8 cellular contexts compared by ENCODE assay signal in the genomic region with DNA sequence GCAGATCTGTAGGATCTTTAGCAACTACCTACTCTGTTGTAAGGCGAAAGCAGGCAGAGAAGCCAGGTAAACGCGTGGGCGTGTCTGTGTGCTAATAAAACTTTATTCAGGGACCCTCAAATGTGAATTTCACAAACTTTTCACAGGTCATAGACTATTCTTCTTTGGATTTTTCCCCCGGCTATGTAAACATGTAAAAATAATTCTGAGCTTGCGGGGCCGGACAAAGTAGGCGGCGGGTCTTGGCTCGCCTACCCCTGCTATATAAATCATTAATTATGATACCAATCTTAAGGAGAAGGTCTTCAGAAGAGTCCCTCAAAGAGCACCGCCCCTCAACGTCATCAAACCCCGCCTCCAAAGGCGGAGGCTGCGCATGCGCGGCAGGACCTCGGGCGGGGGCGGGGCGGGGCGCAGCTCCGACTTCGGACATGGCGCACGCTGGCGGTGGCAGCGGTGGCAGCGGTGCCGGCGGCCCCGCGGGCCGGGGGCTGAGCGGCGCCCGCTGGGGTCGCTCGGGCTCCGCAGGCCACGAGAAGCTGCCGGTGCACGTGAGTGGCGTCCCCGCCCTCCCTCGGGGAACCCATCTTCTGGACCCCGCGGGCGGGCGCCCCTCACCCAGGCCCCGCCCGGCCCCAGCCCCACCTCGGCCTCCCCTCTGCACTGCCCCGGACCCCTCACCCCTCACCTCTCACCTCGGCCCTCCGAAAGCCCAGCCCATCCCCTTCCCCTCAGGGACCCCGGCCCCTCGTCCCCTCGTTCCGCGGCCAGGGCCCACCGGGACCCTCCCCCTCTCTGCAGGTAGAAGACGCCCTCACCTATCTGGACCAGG. TPM values are rescaled to one million over a fixed set of nuclear protein-coding genes. Genes with fewer than 3 reads are reported as not detected.
A peak's percentile ranks its signal among the peaks of the same experiment; 100 is the strongest.
DNase-seq lines count a peak whose midpoint lies in the region; ATAC-seq, FAIRE-seq and TF ChIP-seq lines count a peak whose summit lies in the region.

TSS of gene SIN3B (plus strand) at position 409 of the 832 bp plus-strand sequence. CDS start at position 432, 23 bp downstream.

- no peak for TF ChIP-seq RAD21 in Ishikawa (IDR thresholded peaks at IDR 0.05; ENCODE audit: low read depth)

- peak within 1 kb of the TSS; percentile 70 for H3K27ac Mint-ChIP-seq in activated T-cell treated with anti-CD3 and anti-CD28 coated beads, Interleukin-2, amount 50 U/mL, for 72 hours

- H3K36me3 Mint-ChIP-seq in activated T-cell treated with anti-CD3 and anti-CD28 coated beads, Interleukin-2, amount 50 U/mL, for 72 hours (ENCODE audit: insufficient read depth in 2 of 2) = peaks cover 2 to 11% of the 10 kb centered on the region in 2 donors

- H3K27me3 Mint-ChIP-seq in activated T-cell treated with anti-CD3 and anti-CD28 coated beads, Interleukin-2, amount 50 U/mL, for 72 hours (ENCODE audit: low read depth) = peaks cover 28% of the 10 kb centered on the region

- H3K27me3 ChIP-seq in mucosa of stomach (ENCODE audit: control insufficient read depth, insufficient read depth, low read length) = no peaks in the 10 kb centered on the region

- no peak for FAIRE-seq in RCC 7860 (lab: Jason Lieb, UNC)

- ATAC-seq in GM18517 (IDR thresholded peaks at IDR 0.05; ENCODE audit: unreplicated experiment) (peak; percentile 49), esophagus mucosa (peak; percentile 83)
- ATAC-seq in activated T-cell treated with anti-CD3 and anti-CD28 coated beads, Interleukin-2, amount 50 U/mL, for 72 hours (replicated peaks in 1 of 2) = peak; percentile 90 to 94

- peak within 1 kb of the TSS; percentile 75 for H3K4me3 ChIP-seq in mucosa of stomach (ENCODE audit: low read length)

- no peak for TF ChIP-seq EP300 in Ishikawa (IDR thresholded peaks at IDR 0.05; ENCODE audit: borderline replicate concordance)

- H3K4me1 Mint-ChIP-seq in activated T-cell treated with anti-CD3 and anti-CD28 coated beads, Interleukin-2, amount 50 U/mL, for 72 hours (ENCODE audit: low read depth) = peaks cover 47% of the 10 kb centered on the region

- peaks cover 30% of the 10 kb centered on the region for H3K4me1 ChIP-seq in mucosa of stomach (ENCODE audit: control insufficient read depth, insufficient read depth, low read length)

- H3K4me3 Mint-ChIP-seq in activated T-cell treated with anti-CD3 and anti-CD28 coated beads, Interleukin-2, amount 50 U/mL, for 72 hours = peak within 1 kb of the TSS; percentile 89 to 92

- H3K9me3 Mint-ChIP-seq in activated T-cell treated with anti-CD3 and anti-CD28 coated beads, Interleukin-2, amount 50 U/mL, for 72 hours = no peaks in the 10 kb centered on the region

- DNase-seq in 8988T = peak; percentile 76
- DNase-seq in RCC 7860 (ENCODE audit: low spot score) = peak; percentile 81
- DNase-seq in activated T-cell treated with anti-CD3 and anti-CD28 coated beads, Interleukin-2, amount 50 U/mL, for 72 hours = peak; percentile 87 to 94
- DNase-seq in stimulated activated CD8-positive, alpha-beta memory T cell treated with anti-CD3 and anti-CD28 coated beads, Interleukin-4, amount 100 ng/mL, for 4 hours (ENCODE audit: low read depth in 2 of 2, low spot score in 1 of 2) = peak; percentile 74 to 78

- H3K36me3 ChIP-seq in mucosa of stomach (ENCODE audit: control insufficient read depth, insufficient read depth, low read length) = no peaks in the 10 kb centered on the region

- no peaks in the 10 kb centered on the region for H3K9me3 ChIP-seq in mucosa of stomach (ENCODE audit: control insufficient read depth, low read length)

- H3K9ac ChIP-seq in mucosa of stomach (ENCODE audit: low read length) = peak within 1 kb of the TSS; percentile 91

TF ChIP-seq in Ishikawa, 13 proteins besides CTCF, POLR2A, EP300 and RAD21:
- TF ChIP-seq CREB1 (IDR thresholded peaks at IDR 0.05; ENCODE audit: low read depth) = peak; percentile 57; the same call in 1 of the 2 replicates
- TF ChIP-seq TAF1 (IDR thresholded peaks at IDR 0.05; ENCODE audit: low read depth) = peak; percentile 89; the same call in 1 of the 2 replicates
- TF ChIP-seq, protein P1, sequence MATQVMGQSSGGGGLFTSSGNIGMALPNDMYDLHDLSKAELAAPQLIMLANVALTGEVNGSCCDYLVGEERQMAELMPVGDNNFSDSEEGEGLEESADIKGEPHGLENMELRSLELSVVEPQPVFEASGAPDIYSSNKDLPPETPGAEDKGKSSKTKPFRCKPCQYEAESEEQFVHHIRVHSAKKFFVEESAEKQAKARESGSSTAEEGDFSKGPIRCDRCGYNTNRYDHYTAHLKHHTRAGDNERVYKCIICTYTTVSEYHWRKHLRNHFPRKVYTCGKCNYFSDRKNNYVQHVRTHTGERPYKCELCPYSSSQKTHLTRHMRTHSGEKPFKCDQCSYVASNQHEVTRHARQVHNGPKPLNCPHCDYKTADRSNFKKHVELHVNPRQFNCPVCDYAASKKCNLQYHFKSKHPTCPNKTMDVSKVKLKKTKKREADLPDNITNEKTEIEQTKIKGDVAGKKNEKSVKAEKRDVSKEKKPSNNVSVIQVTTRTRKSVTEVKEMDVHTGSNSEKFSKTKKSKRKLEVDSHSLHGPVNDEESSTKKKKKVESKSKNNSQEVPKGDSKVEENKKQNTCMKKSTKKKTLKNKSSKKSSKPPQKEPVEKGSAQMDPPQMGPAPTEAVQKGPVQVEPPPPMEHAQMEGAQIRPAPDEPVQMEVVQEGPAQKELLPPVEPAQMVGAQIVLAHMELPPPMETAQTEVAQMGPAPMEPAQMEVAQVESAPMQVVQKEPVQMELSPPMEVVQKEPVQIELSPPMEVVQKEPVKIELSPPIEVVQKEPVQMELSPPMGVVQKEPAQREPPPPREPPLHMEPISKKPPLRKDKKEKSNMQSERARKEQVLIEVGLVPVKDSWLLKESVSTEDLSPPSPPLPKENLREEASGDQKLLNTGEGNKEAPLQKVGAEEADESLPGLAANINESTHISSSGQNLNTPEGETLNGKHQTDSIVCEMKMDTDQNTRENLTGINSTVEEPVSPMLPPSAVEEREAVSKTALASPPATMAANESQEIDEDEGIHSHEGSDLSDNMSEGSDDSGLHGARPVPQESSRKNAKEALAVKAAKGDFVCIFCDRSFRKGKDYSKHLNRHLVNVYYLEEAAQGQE (IDR thresholded peaks at IDR 0.05; ENCODE audit: low read depth) = no peak
- TF ChIP-seq, protein P2, sequence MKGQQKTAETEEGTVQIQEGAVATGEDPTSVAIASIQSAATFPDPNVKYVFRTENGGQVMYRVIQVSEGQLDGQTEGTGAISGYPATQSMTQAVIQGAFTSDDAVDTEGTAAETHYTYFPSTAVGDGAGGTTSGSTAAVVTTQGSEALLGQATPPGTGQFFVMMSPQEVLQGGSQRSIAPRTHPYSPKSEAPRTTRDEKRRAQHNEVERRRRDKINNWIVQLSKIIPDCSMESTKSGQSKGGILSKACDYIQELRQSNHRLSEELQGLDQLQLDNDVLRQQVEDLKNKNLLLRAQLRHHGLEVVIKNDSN (IDR thresholded peaks at IDR 0.05) = no peak
- peak; percentile 6; the same call in 1 of the 2 replicates for TF ChIP-seq NFIC (IDR thresholded peaks at IDR 0.05)
- no peak for TF ChIP-seq FOXM1 (IDR thresholded peaks at IDR 0.05; ENCODE audit: borderline replicate concordance, low read depth)
- TF ChIP-seq TCF12 (IDR thresholded peaks at IDR 0.05; ENCODE audit: low read depth) = no peak
- TF ChIP-seq EGR1 (IDR thresholded peaks at IDR 0.05) = peak; percentile 96
- TF ChIP-seq MAX (IDR thresholded peaks at IDR 0.05) = peak; percentile 20; the same call in 1 of the 2 replicates
- no peak for TF ChIP-seq CEBPB (IDR thresholded peaks at IDR 0.05)
- TF ChIP-seq TEAD4 (IDR thresholded peaks at IDR 0.05) = no peak
- peak; percentile 74; the same call in 1 of the 2 replicates for TF ChIP-seq ZBTB7A (IDR thresholded peaks at IDR 0.05; ENCODE audit: low read depth)
- TF ChIP-seq YY1 (IDR thresholded peaks at IDR 0.05; ENCODE audit: low read depth) = peak; percentile 88

RNA-seq across cellular contexts. Expression of gene SIN3B, which starts in this region (rescaled TPM):
- 10 to 100 TPM; 50.7 to 51.1 TPM for total RNA-seq in activated T-cell treated with anti-CD3 and anti-CD28 coated beads, Interleukin-2, amount 50 U/mL, for 72 hours
- total RNA-seq in esophagus mucosa = 19.7 TPM

Comparison
In these comparisons a context has a peak if more than half of its experiments do, and no peak if none do; other contexts are left out.
1. Peak in every context shown above with its lines: DNase-seq, ATAC-seq and H3K4me3 ChIP-seq.